Comparison of ENCODE assay signal across 8 cellular contexts in genomic region chr13:101916108-101916757, GRCh38.
DNase-seq lines count a peak whose midpoint lies in the region; ATAC-seq and TF ChIP-seq lines count a peak whose summit lies in the region.

No MANE protein-coding gene starts in this region.

- no peaks in the 10 kb centered on the region for H3K9me2 ChIP-seq in OCI-LY7 (ENCODE audit: insufficient read depth, low read length)

- TF ChIP-seq CTCF in WERI-Rb-1 (IDR thresholded peaks at IDR 0.05; ENCODE audit: low read depth, low read length) (peak; percentile 92), OCI-LY7 (conservative IDR thresholded peaks at IDR 0.05; ENCODE audit: low read length) (no peak)

- H3K4me1 ChIP-seq in stomach smooth muscle (ENCODE audit: control insufficient read depth, insufficient read depth, low read length) (peaks cover 17% of the 10 kb centered on the region), OCI-LY7 (ENCODE audit: insufficient read depth, low read length, poor library complexity, severe bottlenecking) (no peaks in the 10 kb centered on the region)

- H3K36me3 ChIP-seq in WERI-Rb-1: no peaks in the 10 kb centered on the region
- H3K36me3 ChIP-seq in stomach smooth muscle (ENCODE audit: control insufficient read depth in 2 of 2, insufficient read depth in 2 of 2, low read length in 2 of 2): no peaks in the 10 kb centered on the region
- H3K36me3 ChIP-seq in OCI-LY7 (ENCODE audit: insufficient read depth, low read length): no peaks in the 10 kb centered on the region

- H2AFZ ChIP-seq in OCI-LY7 (ENCODE audit: low read length): no peak overlapping the region

- no peak overlapping the region for H3K9ac ChIP-seq in stomach smooth muscle (ENCODE audit: low read length in 2 of 2)

- no peaks in the 10 kb centered on the region for H4K20me1 ChIP-seq in OCI-LY7 (ENCODE audit: insufficient read depth, low read length)

- peak; percentile 20 for DNase-seq in NCI-H2107 (lab: John Stamatoyannopoulos, UW)
- no peak for DNase-seq in NCI-H2107 treated with DMSO at 0.1 percent for 48 hours (lab: John Stamatoyannopoulos, UW; ENCODE audit: unreplicated experiment)
- peak; percentile 89 for DNase-seq in WERI-Rb-1
- DNase-seq in hepatic stellate cell (ENCODE audit: low spot score): peak; percentile 32
- no peak for DNase-seq in OCI-LY7 (ENCODE audit: low spot score)
- DNase-seq in HuH-7.5 (ENCODE audit: low spot score): no peak

- intact Hi-C loops in OCI-LY7 (cut with micrococcal nuclease; ENCODE audit: unreplicated experiment): no loop called here

- POLR2A ChIA-PET in OCI-LY7 (lab: Charles Lee): no interaction called here

- H3K4me3 ChIP-seq in WERI-Rb-1 (ENCODE audit: low read depth, low read length): peak overlapping the region; percentile 70
- peak overlapping the region; percentile 24 to 66 for H3K4me3 ChIP-seq in stomach smooth muscle (ENCODE audit: low read length in 2 of 2)
- no peak overlapping the region for H3K4me3 ChIP-seq in OCI-LY7 (ENCODE audit: low read depth, low read length, poor library complexity, severe bottlenecking)

- H3K27me3 ChIP-seq in WERI-Rb-1 (ENCODE audit: insufficient read depth, low read depth, severe bottlenecking) (peaks cover 16% of the 10 kb centered on the region), stomach smooth muscle (ENCODE audit: control insufficient read depth in 1 of 2, insufficient read depth in 2 of 2, low read length in 2 of 2) (peaks cover 33 to 51% of the 10 kb centered on the region in 2 donors)

- no peak overlapping the region for H3K4me2 ChIP-seq in OCI-LY7 (ENCODE audit: low read length)

- no TSS peak for BruUV-seq in OCI-LY7 (replicated peaks; lab: Mats Ljungman, UMichigan)

- H3K27ac ChIP-seq in WERI-Rb-1: no peak overlapping the region
- H3K27ac ChIP-seq in stomach smooth muscle (ENCODE audit: low read length): no peak overlapping the region
- H3K27ac ChIP-seq in OCI-LY7 (ENCODE audit: low read depth, low read length, poor library complexity, severe bottlenecking): no peak overlapping the region

- CTCF ChIA-PET in OCI-LY7 (lab: Charles Lee; ENCODE audit: unreplicated experiment): no interaction called here

- H3K9me3 ChIP-seq in WERI-Rb-1 (ENCODE audit: severe bottlenecking) (no peaks in the 10 kb centered on the region), stomach smooth muscle (ENCODE audit: control insufficient read depth in 2 of 2, low read length in 2 of 2) (no peaks in the 10 kb centered on the region), OCI-LY7 (ENCODE audit: low read length) (no peaks in the 10 kb centered on the region)

- H3K79me2 ChIP-seq in OCI-LY7 (ENCODE audit: insufficient read depth, low read depth, low read length): no peaks in the 10 kb centered on the region

- no peak for ATAC-seq in HG02642 (IDR thresholded peaks at IDR 0.05; ENCODE audit: poor library complexity, unreplicated experiment)

Comparison
In these comparisons a context has a peak if more than half of its experiments do, and no peak if none do; other contexts are left out.
1. DNase-seq: peak in NCI-H2107 (single experiment), WERI-Rb-1 (single experiment) and hepatic stellate cell (single experiment); none in NCI-H2107 treated with DMSO at 0.1 percent for 48 hours (single experiment), OCI-LY7 (single experiment) and HuH-7.5 (single experiment).